Comparison of ENCODE assay signal across 10 cellular contexts in genomic region chr4:73589261-73589847, GRCh38. TPM values are rescaled to one million over a fixed set of nuclear protein-coding genes. Genes with fewer than 3 reads are reported as not detected.
DNase-seq lines count a peak whose midpoint lies in the region; ATAC-seq and TF ChIP-seq lines count a peak whose summit lies in the region.
"Had no signal": no experiment of that assay in that cellular context is flagged by ENCODE, and none has a peak within 500 bp of the region (broad histone marks: within the 10 kb centered on the region; RNA-seq: fewer than 3 reads in every experiment).

No MANE protein-coding gene starts in this region.

- DNase-seq in NCI-H526 treated with DMSO at 0.1 percent for 48 hours (lab: John Stamatoyannopoulos, UW) (peak; percentile 92), mucosa of descending colon (no peak), hippocampal formation (lab: John Stamatoyannopoulos, UW) (no peak), NCI-H345 (lab: John Stamatoyannopoulos, UW) (no peak)
- no peak for DNase-seq in naive thymus-derived CD8-positive, alpha-beta T cell
- no peak for DNase-seq in stimulated activated CD4-positive, alpha-beta T cell treated with anti-CD3 and anti-CD28 coated beads, Interleukin-12 subunit alpha, Interleukin-12 subunit beta, amount 100 ng/mL, for 4 hours

- no peak overlapping the region for H3K4me3 Mint-ChIP-seq in naive thymus-derived CD8-positive, alpha-beta T cell
- H3K4me3 Mint-ChIP-seq: activated naive CD8-positive, alpha-beta T cell had no signal

- intact Hi-C loops in mucosa of descending colon (cut with DNase I, micrococcal nuclease): no loop called here

- POLR2A ChIA-PET in naive thymus-derived CD8-positive, alpha-beta T cell (lab: Charles Lee): no interaction called here

- no peaks in the 10 kb centered on the region for H3K36me3 Mint-ChIP-seq in naive thymus-derived CD8-positive, alpha-beta T cell
- H3K36me3 Mint-ChIP-seq: activated naive CD8-positive, alpha-beta T cell had no signal

- no peaks in the 10 kb centered on the region for H3K4me1 ChIP-seq in mucosa of descending colon (ENCODE audit: low read depth)

- H3K9me3 Mint-ChIP-seq in naive thymus-derived CD8-positive, alpha-beta T cell: no peaks in the 10 kb centered on the region

- no peak for TF ChIP-seq CTCF in mucosa of descending colon (IDR thresholded peaks at IDR 0.05)

- peaks cover 0 to 8% (median 0%) of the 10 kb centered on the region in 4 donors for H3K4me1 Mint-ChIP-seq in naive thymus-derived CD8-positive, alpha-beta T cell

- no peak overlapping the region for H3K4me3 ChIP-seq in mucosa of descending colon

- peak; percentile 41 for ATAC-seq in GM18909 (IDR thresholded peaks at IDR 0.05; ENCODE audit: poor library complexity, unreplicated experiment)
- ATAC-seq in HG02840 (IDR thresholded peaks at IDR 0.05; ENCODE audit: low FRiP score, unreplicated experiment): peak; percentile 31
- peak; percentile 16 for ATAC-seq in mucosa of descending colon
- no peak for ATAC-seq in naive thymus-derived CD8-positive, alpha-beta T cell

- H3K36me3 ChIP-seq in mucosa of descending colon (ENCODE audit: low read depth): no peaks in the 10 kb centered on the region

- H3K27ac Mint-ChIP-seq in naive thymus-derived CD8-positive, alpha-beta T cell: no peak overlapping the region
- H3K27ac Mint-ChIP-seq: activated naive CD8-positive, alpha-beta T cell had no signal

- H3K9me3 ChIP-seq in mucosa of descending colon: no peaks in the 10 kb centered on the region

- peaks cover 0 to 3% (median 0%) of the 10 kb centered on the region in 5 donors for H3K27me3 Mint-ChIP-seq in naive thymus-derived CD8-positive, alpha-beta T cell
- H3K27me3 Mint-ChIP-seq: activated naive CD8-positive, alpha-beta T cell had no signal

RNA-seq across cellular contexts. Expression of gene RASSF6, which starts 30.9 kb away (rescaled TPM):
- total RNA-seq in mucosa of descending colon: 10 to 100 TPM; 15.1 to 41.1 (median 27.1) TPM
- not detected for total RNA-seq in naive thymus-derived CD8-positive, alpha-beta T cell
- not detected for polyA plus RNA-seq in naive thymus-derived CD8-positive, alpha-beta T cell
- total RNA-seq: pulmonary artery endothelial cell had no signal

Comparison
In these comparisons a context has a peak if more than half of its experiments do, and no peak if none do; other contexts are left out.
1. ATAC-seq: peak in GM18909 (single experiment), HG02840 (single experiment) and mucosa of descending colon (single experiment); none in naive thymus-derived CD8-positive, alpha-beta T cell (0 of 2).
2. RNA of gene RASSF6, which starts 30.9 kb away (total RNA-seq): 15.1 to 41.1 TPM in mucosa of descending colon; not detected in naive thymus-derived CD8-positive, alpha-beta T cell; every median in the first group is over 10 times any median in the second.